24 cellular contexts compared by ENCODE assay signal in genomic region chr14:34380446-34380845, GRCh38.
"Had no signal": no experiment of that assay in that cellular context is flagged by ENCODE, and none has a peak within 500 bp of the region (broad histone marks: within the 10 kb centered on the region; RNA-seq: fewer than 3 reads in every experiment).

No MANE protein-coding gene starts in this region.

- H2AFZ ChIP-seq: neural progenitor cell, parathyroid adenoma had no signal

- H3K4me2 ChIP-seq: neural progenitor cell had no signal

- H3K36me3 ChIP-seq: esophagus squamous epithelium, heart right ventricle, neural progenitor cell, stomach, tibial artery, upper lobe of left lung had no signal

- H3K4me3 ChIP-seq: esophagus squamous epithelium, heart right ventricle, neural progenitor cell, stomach, tibial artery, upper lobe of left lung had no signal

- H3K4me1 ChIP-seq: neural progenitor cell, parathyroid adenoma had no signal

- H3K9me3 ChIP-seq: heart right ventricle, stomach, tibial artery, upper lobe of left lung had no signal

- H3K79me2 ChIP-seq: parathyroid adenoma had no signal

- ATAC-seq: effector memory CD8-positive, alpha-beta T cell; naive thymus-derived CD4-positive, alpha-beta T cell; sciatic nerve; stimulated activated effector memory CD8-positive, alpha-beta T cell treated with anti-CD3 and anti-CD28 coated beads, Interleukin-12 subunit alpha, Interleukin-12 subunit beta, amount 100 ng/mL, for 72 hours had no signal

- H3K27me3 ChIP-seq: neural progenitor cell, stomach, upper lobe of left lung had no signal

- DNase-seq: cortex of kidney; effector memory CD8-positive, alpha-beta T cell; erythroblast; esophagus squamous epithelium; foreskin melanocyte; glutamatergic neuron; heart right ventricle; hypothalamus; immature natural killer cell; islet precursor cell; kidney glomerular epithelial cell; mesendoderm; midbrain; naive thymus-derived CD4-positive, alpha-beta T cell; stimulated activated CD4-positive, alpha-beta T cell treated with anti-CD3 and anti-CD28 coated beads, Interleukin-2, amount 100 ng/mL, for 24 hours; stimulated activated CD4-positive, alpha-beta T cell treated with anti-CD3 and anti-CD28 coated beads, Interleukin-4, amount 100 ng/mL, for 24 hours; stimulated activated naive CD4-positive, alpha-beta T cell treated with Interleukin-2 at 50 U/mL for 16 hours; stomach; tibial artery; upper lobe of left lung had no signal

- H3K9ac ChIP-seq: neural progenitor cell, parathyroid adenoma had no signal

- H3K27ac ChIP-seq: neural progenitor cell, parathyroid adenoma had no signal
